17 cellular contexts compared by ENCODE assay signal in the genomic region with DNA sequence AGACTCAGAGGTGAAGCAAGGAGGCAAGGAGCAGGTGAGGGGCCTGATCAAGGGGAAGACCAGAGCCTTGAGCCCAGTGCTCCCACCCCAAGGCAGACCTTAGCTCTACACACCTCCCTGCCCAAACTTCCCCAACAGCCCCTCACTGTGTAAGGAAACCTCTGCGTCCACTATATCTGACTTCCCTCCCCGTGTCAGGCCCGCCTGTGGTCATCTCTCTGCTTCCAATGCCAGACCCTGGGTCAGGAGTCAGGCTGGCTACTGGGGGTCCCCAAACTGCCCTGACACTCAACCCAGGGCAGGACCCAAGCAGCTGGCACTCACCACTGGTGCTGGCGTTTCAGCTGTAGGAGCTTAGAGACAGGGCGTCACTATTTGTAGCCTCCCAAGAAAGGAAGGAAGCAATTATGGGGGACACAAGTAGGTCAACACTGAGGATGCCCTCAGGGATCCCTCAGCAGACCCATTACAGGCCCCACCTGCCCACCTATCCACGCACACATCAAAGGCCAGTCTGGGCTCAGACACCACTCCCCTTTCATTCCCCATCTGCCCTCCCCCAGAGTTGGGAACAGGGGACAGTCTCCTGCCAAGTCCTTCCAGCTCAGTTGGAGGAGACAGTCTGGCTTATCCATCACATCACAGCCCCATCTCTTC. TPM values are rescaled to one million over a fixed set of nuclear protein-coding genes. Genes with fewer than 3 reads are reported as not detected.
DNase-seq lines count a peak whose midpoint lies in the region; ATAC-seq and TF ChIP-seq lines count a peak whose summit lies in the region.
"Had no signal": no experiment of that assay in that cellular context is flagged by ENCODE, and none has a peak within 500 bp of the region (broad histone marks: within the 10 kb centered on the region; RNA-seq: fewer than 3 reads in every experiment).

No MANE protein-coding gene starts in this region.

- no TSS peak for BruUV-seq in A673 (replicated peaks; lab: Mats Ljungman, UMichigan)

- H3K9me3 ChIP-seq in muscle layer of duodenum (ENCODE audit: control insufficient read depth in 1 of 2, low read length in 2 of 2) (no peaks in the 10 kb centered on the region), tibial artery (no peaks in the 10 kb centered on the region), A673 (ENCODE audit: low read depth, low read length, poor library complexity, severe bottlenecking) (no peaks in the 10 kb centered on the region)

- DNase-seq in T-helper 2 cell treated with Interferon-gamma antibody and Interleukin-4, amounts not matched to agents 5 μg/mL and 100 μg/mL, for 36 hours (ENCODE audit: low spot score), result no peak
- DNase-seq in T-helper 2 cell (no peak), tibial artery (peak; percentile 23 to 63), caudate nucleus (lab: John Stamatoyannopoulos, UW) (no peak), A673 (ENCODE audit: low spot score) (no peak)
- DNase-seq: activated CD4-positive, alpha-beta T cell treated with anti-CD3 and anti-CD28 coated beads, Interleukin-2, amount 50 U/mL, for 4 hours; cortex of kidney; DND-41; KG1; NCI-H2081 treated with DMSO at 0.1 percent for 48 hours had no signal

- H3K27ac Mint-ChIP-seq in T-helper 2 cell treated with Interferon-gamma antibody and Interleukin-4, amounts not matched to agents 5 μg/mL and 100 μg/mL, for 36 hours, result peak overlapping the region; percentile 21
- H3K27ac Mint-ChIP-seq in brain, result peak overlapping the region in 3 of 5 experiments; percentile 43 to 92 (median 81)
- H3K27ac Mint-ChIP-seq: T-helper 1 cell treated with Interleukin-12 subunit alpha and Interleukin-12 subunit beta and Interleukin-4 antibody, amounts not matched to agents 30 μg/mL and 1 μg/mL, for 36 hours had no signal

- TF ChIP-seq CTCF in brain (conservative IDR thresholded peaks at IDR 0.05) (no peak), tibial artery (IDR thresholded peaks at IDR 0.05) (no peak), A673 (conservative IDR thresholded peaks at IDR 0.05; ENCODE audit: low read depth, low read length) (no peak)

- no peak overlapping the region for H3K4me3 ChIP-seq in muscle layer of duodenum (ENCODE audit: low read depth in 1 of 2, low read length in 2 of 2)
- no peak overlapping the region for H3K4me3 ChIP-seq in tibial artery
- no peak overlapping the region for H3K4me3 ChIP-seq in A673 (ENCODE audit: low read depth, low read length, poor library complexity, severe bottlenecking)

- H3K36me3 Mint-ChIP-seq in T-helper 2 cell treated with Interferon-gamma antibody and Interleukin-4, amounts not matched to agents 5 μg/mL and 100 μg/mL, for 36 hours (ENCODE audit: low read depth), result peaks cover 7% of the 10 kb centered on the region
- no peaks in the 10 kb centered on the region for H3K36me3 Mint-ChIP-seq in brain

- no peaks in the 10 kb centered on the region for H3K27me3 Mint-ChIP-seq in T-helper 2 cell treated with Interferon-gamma antibody and Interleukin-4, amounts not matched to agents 5 μg/mL and 100 μg/mL, for 36 hours (ENCODE audit: low read depth)
- H3K27me3 Mint-ChIP-seq in brain, result peaks cover 5% of the 10 kb centered on the region

- ATAC-seq in HG03135 (IDR thresholded peaks at IDR 0.05; ENCODE audit: unreplicated experiment), result no peak
- ATAC-seq: activated naive CD4-positive, alpha-beta T cell treated with anti-CD3 and anti-CD28 coated beads, Interleukin-2, amount 50 U/mL, for 72 hours had no signal

- no peak overlapping the region for H3K4me3 Mint-ChIP-seq in T-helper 2 cell treated with Interferon-gamma antibody and Interleukin-4, amounts not matched to agents 5 μg/mL and 100 μg/mL, for 36 hours
- H3K4me3 Mint-ChIP-seq in brain, result no peak overlapping the region
- H3K4me3 Mint-ChIP-seq: T-helper 1 cell treated with Interleukin-12 subunit alpha and Interleukin-12 subunit beta and Interleukin-4 antibody, amounts not matched to agents 30 μg/mL and 1 μg/mL, for 36 hours had no signal

- H3K27me3 ChIP-seq in muscle layer of duodenum (ENCODE audit: low read depth, low read length) (no peaks in the 10 kb centered on the region), tibial artery (no peaks in the 10 kb centered on the region), A673 (replicated peaks; ENCODE audit: insufficient read depth, low read depth, low read length, poor library complexity) (no peaks in the 10 kb centered on the region)

- H3K36me3 ChIP-seq in muscle layer of duodenum (ENCODE audit: control insufficient read depth in 1 of 2, insufficient read depth in 2 of 2, low read length in 2 of 2) (no peaks in the 10 kb centered on the region), tibial artery (no peaks in the 10 kb centered on the region), A673 (ENCODE audit: insufficient read depth, low read length, poor library complexity, severe bottlenecking) (no peaks in the 10 kb centered on the region)

- intact Hi-C loops in tibial artery (cut with DNase I; ENCODE audit: low total_unique reads), result no loop called here
- intact Hi-C loops in A673 (cut with micrococcal nuclease; ENCODE audit: unreplicated experiment), result no loop called here

- H3K27ac ChIP-seq in muscle layer of duodenum (ENCODE audit: low read length) (peak overlapping the region; percentile 21), tibial artery (peak overlapping the region; percentile 78 to 79), caudate nucleus (ENCODE audit: low read depth, low read length) (no peak overlapping the region), A673 (ENCODE audit: low read depth, low read length, poor library complexity, severe bottlenecking) (no peak overlapping the region)

- H3K4me1 Mint-ChIP-seq in T-helper 2 cell treated with Interferon-gamma antibody and Interleukin-4, amounts not matched to agents 5 μg/mL and 100 μg/mL, for 36 hours (ENCODE audit: low read depth), result peaks cover 40% of the 10 kb centered on the region
- peaks cover 68% of the 10 kb centered on the region for H3K4me1 Mint-ChIP-seq in brain

- CTCF ChIA-PET in A673 (lab: Charles Lee), result no interaction called here

- peaks cover 22 to 64% of the 10 kb centered on the region in 2 donors for H3K4me1 ChIP-seq in muscle layer of duodenum (ENCODE audit: control insufficient read depth in 1 of 2, insufficient read depth in 2 of 2, low read length in 2 of 2)
- H3K4me1 ChIP-seq in tibial artery, result peaks cover 6 to 83% (median 77%) of the 10 kb centered on the region in 4 donors
- H3K4me1 ChIP-seq in A673 (ENCODE audit: insufficient read depth, low read length, poor library complexity, severe bottlenecking), result peaks cover 29% of the 10 kb centered on the region

- no peaks in the 10 kb centered on the region for H3K9me3 Mint-ChIP-seq in T-helper 2 cell treated with Interferon-gamma antibody and Interleukin-4, amounts not matched to agents 5 μg/mL and 100 μg/mL, for 36 hours
- H3K9me3 Mint-ChIP-seq in brain, result no peaks in the 10 kb centered on the region
- H3K9me3 Mint-ChIP-seq: activated naive CD4-positive, alpha-beta T cell treated with anti-CD3 and anti-CD28 coated beads, Interleukin-2, amount 50 U/mL, for 72 hours; T-helper 1 cell treated with Interleukin-12 subunit alpha and Interleukin-12 subunit beta and Interleukin-4 antibody, amounts not matched to agents 30 μg/mL and 1 μg/mL, for 36 hours had no signal

- POLR2A ChIA-PET in A673 (lab: Charles Lee; ENCODE audit: low non-redundant PET), result no interaction called here

RNA-seq across cellular contexts. Expression of a gene that starts 0.8 kb away (rescaled TPM):
- polyA plus RNA-seq in brain (ENCODE audit: insufficient read depth, low read depth, low replicate concordance), result 0.71 TPM
- total RNA-seq in A673 (2021), result 0.61 and 0.99 TPM in 2 replicates
- total RNA-seq: activated naive CD4-positive, alpha-beta T cell treated with anti-CD3 and anti-CD28 coated beads, Interleukin-2, amount 50 U/mL, for 72 hours had no signal

RNA-seq across cellular contexts. Expression of a gene that starts 4.3 kb away (rescaled TPM):
- 8.1 TPM for polyA plus RNA-seq in brain (ENCODE audit: insufficient read depth, low read depth, low replicate concordance)
- 17.8 and 20.0 TPM in 2 replicates for total RNA-seq in A673 (2021)

RNA-seq across cellular contexts. Expression of a gene that starts 9.1 kb away (rescaled TPM):
- not detected for polyA plus RNA-seq in brain (ENCODE audit: insufficient read depth, low read depth, low replicate concordance)
- not detected in 2 replicates for total RNA-seq in A673 (2021)
- total RNA-seq: glomerular endothelial cell, lower leg skin had no signal

RNA-seq across cellular contexts. Expression of a gene that starts 14.1 kb away (rescaled TPM):
- polyA plus RNA-seq in brain (ENCODE audit: insufficient read depth, low read depth, low replicate concordance), result 341 TPM
- 73.6 and 106 TPM in 2 replicates for total RNA-seq in A673 (2021)

RNA-seq across cellular contexts. Expression of a gene that starts 15.8 kb away (rescaled TPM):
- polyA plus RNA-seq in brain (ENCODE audit: insufficient read depth, low read depth, low replicate concordance), result 1.5 TPM
- 2.4 and 4.5 TPM in 2 replicates for total RNA-seq in A673 (2021)

Comparison
In these comparisons a context has a peak if more than half of its experiments do, and no peak if none do; other contexts are left out.
1. DNase-seq: peak in tibial artery (2 of 2); none in T-helper 2 cell treated with Interferon-gamma antibody and Interleukin-4, amounts not matched to agents 5 μg/mL and 100 μg/mL, for 36 hours (single experiment), T-helper 2 cell (0 of 5), caudate nucleus (0 of 61) and A673 (single experiment).
2. H3K27ac ChIP-seq: peak in muscle layer of duodenum (single experiment) and tibial artery (2 of 2); none in caudate nucleus (single experiment) and A673 (single experiment).